ENCODE assay signal across 1 cellular context in genomic region chr10:110498087-110498981, GRCh38.
TF ChIP-seq lines count a peak whose summit lies in the region.

No MANE protein-coding gene starts in this region.

TF ChIP-seq in SK-N-SH treated with all-trans-retinoic acid at 6 μM for 48 hours, 23 proteins besides CTCF, POLR2A, EP300 and RAD21 (continued from another document):
- TF ChIP-seq POU6F1 (CRISPR knock-in tag; IDR thresholded peaks at IDR 0.05; ENCODE audit: borderline replicate concordance, low read depth) (no peak), ESRRG (CRISPR knock-in tag; IDR thresholded peaks at IDR 0.05) (no peak), CREB5 (CRISPR knock-in tag; IDR thresholded peaks at IDR 0.05; ENCODE audit: low read depth) (no peak)
